31 cellular contexts compared by ENCODE assay signal in genomic region chr4:180967936-180968335, GRCh38.
"Had no signal": no experiment of that assay in that cellular context is flagged by ENCODE, and none has a peak within 500 bp of the region (broad histone marks: within the 10 kb centered on the region; RNA-seq: fewer than 3 reads in every experiment).

No MANE protein-coding gene starts in this region.

- H3K27ac Mint-ChIP-seq: mesothelial cell of epicardium; naive B cell; natural killer cell; nephron progenitor cell; neural progenitor cell; stimulated activated naive B cell treated with anti-CD40 and anti-IgM and Interleukin-4, amounts not matched to agents 10 μg/mL and 1 μg/mL and 100 μg/mL, for 72 hours had no signal

- H3K27me3 Mint-ChIP-seq: stimulated activated naive B cell treated with anti-CD40 and anti-IgM and Interleukin-4, amounts not matched to agents 10 μg/mL and 1 μg/mL and 100 μg/mL, for 72 hours had no signal

- H3K9ac ChIP-seq: neural progenitor cell, parathyroid adenoma had no signal

- H3K4me3 Mint-ChIP-seq: mesothelial cell of epicardium; naive B cell; natural killer cell; nephron progenitor cell; neural progenitor cell; stimulated activated naive B cell treated with anti-CD40 and anti-IgM and Interleukin-4, amounts not matched to agents 10 μg/mL and 1 μg/mL and 100 μg/mL, for 72 hours had no signal

- H3K4me3 ChIP-seq: left ventricle myocardium inferior, lung, neural progenitor cell, skin epidermis, stomach, testis, thyroid gland, transverse colon, upper lobe of left lung, vagina had no signal

- H2AFZ ChIP-seq: neural progenitor cell, parathyroid adenoma had no signal

- H3K27me3 ChIP-seq: neural progenitor cell, neutrophil, stomach, testis, thyroid gland, transverse colon, upper lobe of left lung, vagina had no signal

- FAIRE-seq: keratinocyte had no signal

- H3K36me3 ChIP-seq: left ventricle myocardium inferior, neural progenitor cell, neutrophil, stomach, thyroid gland, transverse colon, upper lobe of left lung, vagina had no signal

- H3K79me2 ChIP-seq: parathyroid adenoma had no signal

- H3K9me3 ChIP-seq: left ventricle myocardium inferior, neutrophil, testis, thyroid gland, transverse colon, upper lobe of left lung, vagina had no signal

- H3K27ac ChIP-seq: left ventricle myocardium inferior, neural progenitor cell, neutrophil, parathyroid adenoma, skin epidermis, stomach, testis, thyroid gland, transverse colon, upper lobe of left lung, vagina had no signal

- H3K4me2 ChIP-seq: neural progenitor cell had no signal

- H3K4me1 ChIP-seq: left ventricle myocardium inferior, neural progenitor cell, parathyroid adenoma, stomach, testis, thyroid gland, transverse colon, upper lobe of left lung, vagina had no signal

- H3K9me3 Mint-ChIP-seq: mesothelial cell of epicardium, nephron progenitor cell, neural progenitor cell had no signal

- DNase-seq: hippocampal formation; kidney glomerular epithelial cell; left colon; left ventricle myocardium inferior; mesendoderm; naive B cell; natural killer cell; nephron progenitor cell; occipital lobe; retina; right cardiac atrium; stimulated activated CD4-positive, alpha-beta T cell treated with anti-CD3 and anti-CD28 coated beads, Interleukin-12 subunit alpha, Interleukin-12 subunit beta, amount 100 ng/mL, for 4 hours; stimulated activated CD4-positive, alpha-beta T cell treated with anti-CD3 and anti-CD28 coated beads, Interleukin-15, amount 100 ng/mL, for 24 hours; stimulated activated CD4-positive, alpha-beta T cell treated with anti-CD3 and anti-CD28 coated beads, Interleukin-2, amount 100 ng/mL, for 24 hours; stimulated activated CD4-positive, alpha-beta T cell treated with anti-CD3 and anti-CD28 coated beads, Interleukin-4, amount 100 ng/mL, for 1 hour; stimulated activated naive B cell treated with anti-CD40 and anti-IgM and Interleukin-4, amounts not matched to agents 10 μg/mL and 1 μg/mL and 100 μg/mL, for 72 hours; stimulated activated naive CD8-positive, alpha-beta T cell treated with anti-CD3 and anti-CD28 coated beads, Interleukin-15, Interleukin-2, amounts not matched to agents 100 U/mL and 50 U/mL, for 24 hours; stomach; testis; thyroid gland; transverse colon; upper lobe of left lung had no signal

- H3K36me3 Mint-ChIP-seq: mesothelial cell of epicardium; naive B cell; natural killer cell; neural progenitor cell; stimulated activated naive B cell treated with anti-CD40 and anti-IgM and Interleukin-4, amounts not matched to agents 10 μg/mL and 1 μg/mL and 100 μg/mL, for 72 hours had no signal

- ATAC-seq: left colon; natural killer cell; right cardiac atrium; sciatic nerve; stimulated activated naive B cell treated with anti-CD40 and anti-IgM and Interleukin-4, amounts not matched to agents 10 μg/mL and 1 μg/mL and 100 μg/mL, for 72 hours; stimulated activated naive CD8-positive, alpha-beta T cell treated with anti-CD3 and anti-CD28 coated beads, Interleukin-15, Interleukin-2, amounts not matched to agents 100 U/mL and 50 U/mL, for 24 hours had no signal

- H3K4me1 Mint-ChIP-seq: naive B cell; natural killer cell; neural progenitor cell; stimulated activated naive B cell treated with anti-CD40 and anti-IgM and Interleukin-4, amounts not matched to agents 10 μg/mL and 1 μg/mL and 100 μg/mL, for 72 hours had no signal
